Comparison of ENCODE assay signal across 1 cellular context in genomic region chr10:74094231-74094630, GRCh38.
TF ChIP-seq lines count a peak whose summit lies in the region.

No MANE protein-coding gene starts in this region.

TF ChIP-seq in HepG2, 621 proteins besides CTCF, POLR2A, EP300 and RAD21:
- TF ChIP-seq, protein P1, sequence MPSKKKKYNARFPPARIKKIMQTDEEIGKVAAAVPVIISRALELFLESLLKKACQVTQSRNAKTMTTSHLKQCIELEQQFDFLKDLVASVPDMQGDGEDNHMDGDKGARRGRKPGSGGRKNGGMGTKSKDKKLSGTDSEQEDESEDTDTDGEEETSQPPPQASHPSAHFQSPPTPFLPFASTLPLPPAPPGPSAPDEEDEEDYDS (CRISPR knock-in tag; IDR thresholded peaks at IDR 0.05) = no peak
- TF ChIP-seq HMG20A (CRISPR knock-in tag; IDR thresholded peaks at IDR 0.05; ENCODE audit: borderline replicate concordance) = no peak
- no peak for TF ChIP-seq ZNF773 (CRISPR knock-in tag; IDR thresholded peaks at IDR 0.05; ENCODE audit: borderline replicate concordance)
- TF ChIP-seq JARID2 (CRISPR knock-in tag; IDR thresholded peaks at IDR 0.05; ENCODE audit: insufficient replicate concordance) = no peak
- TF ChIP-seq FOXA3 (CRISPR knock-in tag; IDR thresholded peaks at IDR 0.05) = no peak
- TF ChIP-seq, protein P2, sequence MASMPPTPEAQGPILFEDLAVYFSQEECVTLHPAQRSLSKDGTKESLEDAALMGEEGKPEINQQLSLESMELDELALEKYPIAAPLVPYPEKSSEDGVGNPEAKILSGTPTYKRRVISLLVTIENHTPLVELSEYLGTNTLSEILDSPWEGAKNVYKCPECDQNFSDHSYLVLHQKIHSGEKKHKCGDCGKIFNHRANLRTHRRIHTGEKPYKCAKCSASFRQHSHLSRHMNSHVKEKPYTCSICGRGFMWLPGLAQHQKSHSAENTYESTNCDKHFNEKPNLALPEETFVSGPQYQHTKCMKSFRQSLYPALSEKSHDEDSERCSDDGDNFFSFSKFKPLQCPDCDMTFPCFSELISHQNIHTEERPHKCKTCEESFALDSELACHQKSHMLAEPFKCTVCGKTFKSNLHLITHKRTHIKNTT (CRISPR knock-in tag; IDR thresholded peaks at IDR 0.05) = no peak
- no peak for TF ChIP-seq ZNF337 (CRISPR knock-in tag; IDR thresholded peaks at IDR 0.05; ENCODE audit: borderline replicate concordance, low read depth)
- TF ChIP-seq ZUFSP (CRISPR knock-in tag; IDR thresholded peaks at IDR 0.05; ENCODE audit: borderline replicate concordance) = no peak
- no peak for TF ChIP-seq ZFP90 (CRISPR knock-in tag; IDR thresholded peaks at IDR 0.05; ENCODE audit: borderline replicate concordance)
- TF ChIP-seq, protein P3, sequence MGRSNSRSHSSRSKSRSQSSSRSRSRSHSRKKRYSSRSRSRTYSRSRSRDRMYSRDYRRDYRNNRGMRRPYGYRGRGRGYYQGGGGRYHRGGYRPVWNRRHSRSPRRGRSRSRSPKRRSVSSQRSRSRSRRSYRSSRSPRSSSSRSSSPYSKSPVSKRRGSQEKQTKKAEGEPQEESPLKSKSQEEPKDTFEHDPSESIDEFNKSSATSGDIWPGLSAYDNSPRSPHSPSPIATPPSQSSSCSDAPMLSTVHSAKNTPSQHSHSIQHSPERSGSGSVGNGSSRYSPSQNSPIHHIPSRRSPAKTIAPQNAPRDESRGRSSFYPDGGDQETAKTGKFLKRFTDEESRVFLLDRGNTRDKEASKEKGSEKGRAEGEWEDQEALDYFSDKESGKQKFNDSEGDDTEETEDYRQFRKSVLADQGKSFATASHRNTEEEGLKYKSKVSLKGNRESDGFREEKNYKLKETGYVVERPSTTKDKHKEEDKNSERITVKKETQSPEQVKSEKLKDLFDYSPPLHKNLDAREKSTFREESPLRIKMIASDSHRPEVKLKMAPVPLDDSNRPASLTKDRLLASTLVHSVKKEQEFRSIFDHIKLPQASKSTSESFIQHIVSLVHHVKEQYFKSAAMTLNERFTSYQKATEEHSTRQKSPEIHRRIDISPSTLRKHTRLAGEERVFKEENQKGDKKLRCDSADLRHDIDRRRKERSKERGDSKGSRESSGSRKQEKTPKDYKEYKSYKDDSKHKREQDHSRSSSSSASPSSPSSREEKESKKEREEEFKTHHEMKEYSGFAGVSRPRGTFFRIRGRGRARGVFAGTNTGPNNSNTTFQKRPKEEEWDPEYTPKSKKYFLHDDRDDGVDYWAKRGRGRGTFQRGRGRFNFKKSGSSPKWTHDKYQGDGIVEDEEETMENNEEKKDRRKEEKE (IDR thresholded peaks at IDR 0.05) = no peak
- TF ChIP-seq, protein P4, sequence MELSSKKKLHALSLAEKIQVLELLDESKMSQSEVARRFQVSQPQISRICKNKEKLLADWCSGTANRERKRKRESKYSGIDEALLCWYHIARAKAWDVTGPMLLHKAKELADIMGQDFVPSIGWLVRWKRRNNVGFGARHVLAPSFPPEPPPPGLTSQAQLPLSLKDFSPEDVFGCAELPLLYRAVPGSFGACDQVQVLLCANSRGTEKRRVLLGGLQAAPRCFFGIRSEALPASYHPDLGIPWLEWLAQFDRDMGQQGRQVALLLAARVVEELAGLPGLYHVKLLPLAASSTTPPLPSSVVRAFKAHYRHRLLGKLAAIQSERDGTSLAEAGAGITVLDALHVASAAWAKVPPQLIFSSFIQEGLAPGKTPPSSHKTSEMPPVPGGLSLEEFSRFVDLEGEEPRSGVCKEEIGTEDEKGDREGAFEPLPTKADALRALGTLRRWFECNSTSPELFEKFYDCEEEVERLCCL (CRISPR knock-in tag; IDR thresholded peaks at IDR 0.05; ENCODE audit: borderline replicate concordance) = no peak
- TF ChIP-seq, protein P5, sequence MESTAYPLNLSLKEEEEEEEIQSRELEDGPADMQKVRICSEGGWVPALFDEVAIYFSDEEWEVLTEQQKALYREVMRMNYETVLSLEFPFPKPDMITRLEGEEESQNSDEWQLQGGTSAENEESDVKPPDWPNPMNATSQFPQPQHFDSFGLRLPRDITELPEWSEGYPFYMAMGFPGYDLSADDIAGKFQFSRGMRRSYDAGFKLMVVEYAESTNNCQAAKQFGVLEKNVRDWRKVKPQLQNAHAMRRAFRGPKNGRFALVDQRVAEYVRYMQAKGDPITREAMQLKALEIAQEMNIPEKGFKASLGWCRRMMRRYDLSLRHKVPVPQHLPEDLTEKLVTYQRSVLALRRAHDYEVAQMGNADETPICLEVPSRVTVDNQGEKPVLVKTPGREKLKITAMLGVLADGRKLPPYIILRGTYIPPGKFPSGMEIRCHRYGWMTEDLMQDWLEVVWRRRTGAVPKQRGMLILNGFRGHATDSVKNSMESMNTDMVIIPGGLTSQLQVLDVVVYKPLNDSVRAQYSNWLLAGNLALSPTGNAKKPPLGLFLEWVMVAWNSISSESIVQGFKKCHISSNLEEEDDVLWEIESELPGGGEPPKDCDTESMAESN (CRISPR knock-in tag; conservative IDR thresholded peaks at IDR 0.05) = no peak
